In the genomic region with DNA sequence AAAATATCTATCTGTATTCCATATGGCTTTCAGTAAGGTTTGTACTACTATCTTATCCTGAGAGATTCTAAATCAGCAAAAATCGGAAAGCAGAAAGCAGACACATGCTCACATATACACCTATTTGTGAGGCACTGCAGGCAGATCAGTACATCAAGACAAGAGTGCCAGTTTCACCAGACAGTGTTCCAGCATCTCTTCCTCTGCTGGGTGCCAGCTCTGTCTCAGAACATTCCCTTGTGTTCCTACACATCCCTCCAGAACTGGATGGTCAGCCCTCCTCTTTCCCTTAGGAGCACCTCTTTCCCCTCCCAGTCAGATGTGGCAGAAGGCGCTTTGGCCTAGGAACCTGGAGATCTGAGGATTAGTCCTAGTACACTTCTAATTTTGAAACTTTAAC, we compare ENCODE assay signal across 15 cellular contexts. TPM values are rescaled to one million over a fixed set of nuclear protein-coding genes. Genes with fewer than 3 reads are reported as not detected.
DNase-seq lines count a peak whose midpoint lies in the region; ATAC-seq and TF ChIP-seq lines count a peak whose summit lies in the region.
"Had no signal": no experiment of that assay in that cellular context is flagged by ENCODE, and none has a peak within 500 bp of the region (broad histone marks: within the 10 kb centered on the region; RNA-seq: fewer than 3 reads in every experiment).

No MANE protein-coding gene starts in this region.

- H2AFZ ChIP-seq in mesenchymal stem cell (ENCODE audit: low read depth, low read length): no peak overlapping the region

- peak; percentile 35 for ATAC-seq in Right ventricle myocardium inferior
- ATAC-seq in left ventricle myocardium superior: no peak
- ATAC-seq in HG03108 (IDR thresholded peaks at IDR 0.05; ENCODE audit: unreplicated experiment): no peak
- ATAC-seq: PC-3 had no signal

- H3K4me2 ChIP-seq in mesenchymal stem cell (ENCODE audit: low read length, poor library complexity, severe bottlenecking): no peak overlapping the region

- TF ChIP-seq POLR2A in vagina (IDR thresholded peaks at IDR 0.05): no peak

- H3K79me1 ChIP-seq in mesenchymal stem cell (replicated peaks; ENCODE audit: low read length, poor library complexity, severe bottlenecking): peaks cover 9% of the 10 kb centered on the region

- no peak overlapping the region for H3K9ac ChIP-seq in mesenchymal stem cell (ENCODE audit: low read length)

- peak overlapping the region; percentile 61; the same call in 1 of the 2 replicates for H3K27ac ChIP-seq in VCaP
- H3K27ac ChIP-seq in mesenchymal stem cell (ENCODE audit: low read length, poor library complexity, severe bottlenecking): no peak overlapping the region
- peak overlapping the region; percentile 43 for H3K27ac ChIP-seq in vagina

- no peak overlapping the region for H3K14ac ChIP-seq in mesenchymal stem cell (ENCODE audit: low read length in 2 of 2)

- peak overlapping the region in 1 of 2 experiments; percentile 63 for H2BK12ac ChIP-seq in mesenchymal stem cell (ENCODE audit: low read length in 2 of 2)

- no peak overlapping the region for H2BK5ac ChIP-seq in mesenchymal stem cell (ENCODE audit: low read depth, low read length, poor library complexity, severe bottlenecking)

- peak overlapping the region; percentile 80 for H2BK15ac ChIP-seq in mesenchymal stem cell (ENCODE audit: low read depth, poor library complexity, severe bottlenecking)

- H3K9me3 ChIP-seq in mesenchymal stem cell (ENCODE audit: control insufficient read depth, low read length) (no peaks in the 10 kb centered on the region), vagina (no peaks in the 10 kb centered on the region)
- H3K9me3 ChIP-seq: Caco-2 had no signal

- no peak overlapping the region for H3K23ac ChIP-seq in mesenchymal stem cell (ENCODE audit: low read length in 2 of 2)

- H3K27me3 ChIP-seq in mesenchymal stem cell (ENCODE audit: control insufficient read depth in 1 of 2, insufficient read depth in 1 of 2, low read length in 2 of 2) (no peaks in the 10 kb centered on the region), vagina (no peaks in the 10 kb centered on the region)

- H4K91ac ChIP-seq in mesenchymal stem cell (ENCODE audit: low read length): no peak overlapping the region

- H3K4me1 ChIP-seq in mesenchymal stem cell (ENCODE audit: control insufficient read depth, insufficient read depth, low read depth, low read length) (peaks cover 6% of the 10 kb centered on the region), vagina (peaks cover 27% of the 10 kb centered on the region)
- H3K4me1 ChIP-seq: Caco-2 had no signal

- no peak overlapping the region for H3K18ac ChIP-seq in mesenchymal stem cell (ENCODE audit: low read depth in 1 of 2, low read length in 2 of 2)

- no peak overlapping the region for H2AK5ac ChIP-seq in mesenchymal stem cell (ENCODE audit: low read length, severe bottlenecking)

- TF ChIP-seq CTCF in VCaP (conservative IDR thresholded peaks at IDR 0.05) (no peak), vagina (IDR thresholded peaks at IDR 0.05) (no peak)

- 88% methylated on average over 1 of the region's 2 CpGs for WGBS in mesenchymal stem cell

- intact Hi-C loops in Right ventricle myocardium inferior (cut with DNase I) (no loop called here), left ventricle myocardium superior (cut with micrococcal nuclease) (no loop called here), vagina (cut with DNase I) (no loop called here)

- DNase-seq in Right ventricle myocardium inferior (ENCODE audit: missing footprints) (no peak), left ventricle myocardium superior (no peak), mesenchymal stem cell (no peak), vagina (ENCODE audit: extremely low spot score in 2 of 2) (no peak), HuH-7.5 (ENCODE audit: low spot score) (no peak), ureter (ENCODE audit: low spot score) (no peak)
- DNase-seq: Caco-2, DMS53, NCI-H187 treated with DMSO at 0.1 percent for 48 hours, NCI-H446, PC-3, SHP77 had no signal

- no peak overlapping the region for H2BK120ac ChIP-seq in mesenchymal stem cell (ENCODE audit: low read depth, low read length)

- H3K36me3 ChIP-seq in mesenchymal stem cell (ENCODE audit: control insufficient read depth in 1 of 2, insufficient read depth in 2 of 2, low read depth in 1 of 2, low read length in 2 of 2) (peaks cover 3 to 12% of the 10 kb centered on the region in 2 experiments), vagina (no peaks in the 10 kb centered on the region)

- peak overlapping the region in 1 of 2 experiments; percentile 66 for H3K4ac ChIP-seq in mesenchymal stem cell (ENCODE audit: low read depth in 1 of 2, low read length in 2 of 2)

- no peak overlapping the region for H4K8ac ChIP-seq in mesenchymal stem cell (ENCODE audit: low read length)

- H3K4me3 ChIP-seq in mesenchymal stem cell (ENCODE audit: insufficient read depth in 1 of 2, low read depth in 1 of 2, low read length in 2 of 2) (no peak overlapping the region), vagina (no peak overlapping the region)

RNA-seq across cellular contexts. Expression of a gene that starts 27.7 kb away (rescaled TPM):
- total RNA-seq in Right ventricle myocardium inferior: 55.5 TPM
- 56.3 TPM for total RNA-seq in left ventricle myocardium superior
- polyA plus RNA-seq in mesenchymal stem cell (2013, experiment 1 of 2): 7.2 TPM
- 7.2 TPM for polyA plus RNA-seq in mesenchymal stem cell (2013, experiment 2 of 2)
- total RNA-seq in vagina: 17.7 TPM
- 5.8 TPM for total RNA-seq in ureter
- polyA plus RNA-seq: CD14-positive monocyte had no signal
